ENCODE assay signal across 8 cellular contexts in genomic region chr2:9473985-9474360, GRCh38. TPM values are rescaled to one million over a fixed set of nuclear protein-coding genes. Genes with fewer than 3 reads are reported as not detected.
A peak's percentile ranks its signal among the peaks of the same experiment; 100 is the strongest.
DNase-seq lines count a peak whose midpoint lies in the region; ATAC-seq and TF ChIP-seq lines count a peak whose summit lies in the region.

No MANE protein-coding gene starts in this region.

- H3K9me3 ChIP-seq in PC-3 (ENCODE audit: low read length), result no peaks in the 10 kb centered on the region

- H3K36me3 ChIP-seq in PC-3 (ENCODE audit: low read depth, low read length), result peaks cover 19% of the 10 kb centered on the region

- H3K4me3 Mint-ChIP-seq in activated naive CD4-positive, alpha-beta T cell treated with anti-CD3 and anti-CD28 coated beads, Interleukin-2, amount 50 U/mL, for 24 hours, result peak overlapping the region; percentile 81

- no peaks in the 10 kb centered on the region for H3K9me2 ChIP-seq in PC-3 (replicated peaks; ENCODE audit: low read length)

- no peaks in the 10 kb centered on the region for H3K9me3 Mint-ChIP-seq in activated naive CD4-positive, alpha-beta T cell treated with anti-CD3 and anti-CD28 coated beads, Interleukin-2, amount 50 U/mL, for 24 hours

- peak; percentile 21 for ATAC-seq in GM21737 (IDR thresholded peaks at IDR 0.05; ENCODE audit: unreplicated experiment)
- ATAC-seq in PC-3, result no peak
- peak; percentile 56 to 64 for ATAC-seq in left cardiac atrium

- peak overlapping the region; percentile 85 for H2AFZ ChIP-seq in PC-3 (ENCODE audit: low read length)

- H3K27ac ChIP-seq in C4-2B (peak overlapping the region; percentile 93), PC-3 (ENCODE audit: low read length) (no peak overlapping the region)

- peaks cover 27% of the 10 kb centered on the region for H3K79me2 ChIP-seq in PC-3 (ENCODE audit: low read length)

- H3K4me1 Mint-ChIP-seq in activated naive CD4-positive, alpha-beta T cell treated with anti-CD3 and anti-CD28 coated beads, Interleukin-2, amount 50 U/mL, for 24 hours, result peaks cover 38% of the 10 kb centered on the region

- TF ChIP-seq CTCF in C4-2B (conservative IDR thresholded peaks at IDR 0.05), result no peak
- TF ChIP-seq CTCF in PC-3 (conservative IDR thresholded peaks at IDR 0.05; ENCODE audit: low read depth, low read length), result no peak
- no peak for TF ChIP-seq CTCF in retinal pigment epithelial cell (conservative IDR thresholded peaks at IDR 0.05; ENCODE audit: low read depth, low read length)

- H3K4me3 ChIP-seq in PC-3 (ENCODE audit: low read length) (peak overlapping the region; percentile 74), retinal pigment epithelial cell (ENCODE audit: low read length) (peak overlapping the region; percentile 73)

- H3K36me3 Mint-ChIP-seq in activated naive CD4-positive, alpha-beta T cell treated with anti-CD3 and anti-CD28 coated beads, Interleukin-2, amount 50 U/mL, for 24 hours, result peaks cover 9% of the 10 kb centered on the region

- no peaks in the 10 kb centered on the region for H3K27me3 Mint-ChIP-seq in activated naive CD4-positive, alpha-beta T cell treated with anti-CD3 and anti-CD28 coated beads, Interleukin-2, amount 50 U/mL, for 24 hours

- no TSS peak for BruUV-seq in PC-3 (replicated peaks; lab: Mats Ljungman, UMichigan)

- POLR2A ChIA-PET in PC-3 (lab: Charles Lee; ENCODE audit: unreplicated experiment), result no interaction called here

- CTCF ChIA-PET in PC-3 (lab: Charles Lee), result interaction anchor here (0.6 kb wide), 2 partner anchors 473 to 510 kb away, joined by 3 to 4 read pairs; no protein-coding TSS in a partner anchor

- no peaks in the 10 kb centered on the region for H3K27me3 ChIP-seq in PC-3 (ENCODE audit: low read length)

- H4K20me1 ChIP-seq in PC-3 (ENCODE audit: low read length), result no peaks in the 10 kb centered on the region

- peak overlapping the region; percentile 70 for H3K27ac Mint-ChIP-seq in activated naive CD4-positive, alpha-beta T cell treated with anti-CD3 and anti-CD28 coated beads, Interleukin-2, amount 50 U/mL, for 24 hours

- no peaks in the 10 kb centered on the region for H3F3A ChIP-seq in PC-3 (ENCODE audit: low read length, unreplicated experiment)

- peak overlapping the region; percentile 95 for H3K4me2 ChIP-seq in PC-3 (ENCODE audit: low read length)

- in situ Hi-C loops in G401 (cut with HindIII; ENCODE audit: low sequenced_read_pairs), result no loop called here

- no peak for DNase-seq in PC-3
- peak; percentile 67 for DNase-seq in left cardiac atrium
- no peak for DNase-seq in retinal pigment epithelial cell (ENCODE audit: low read depth)
- no peak for DNase-seq in G401 (ENCODE audit: low spot score)
- DNase-seq in GOT3 (lab: John Stamatoyannopoulos, UW), result no peak

- H3K9ac ChIP-seq in PC-3 (ENCODE audit: low read length), result peak overlapping the region; percentile 92

- H3K4me1 ChIP-seq in PC-3 (ENCODE audit: insufficient read depth, low read length), result peaks cover 8% of the 10 kb centered on the region; the same call in 1 of the 2 replicates

- intact Hi-C loops in PC-3 (cut with micrococcal nuclease), result no loop called here
- intact Hi-C loops in left cardiac atrium (cut with DNase I), result no loop called here

RNA-seq across cellular contexts. Expression of gene IAH1, which starts 0.4 kb away (rescaled TPM):
- total RNA-seq in PC-3 (2014; rRNA removed) (39.3 and 46.8 TPM in 2 replicates), left cardiac atrium (10 to 100 TPM; 60.0 to 64.3 TPM)
- total RNA-seq in G401 (2014; rRNA removed; shearing (Covaris generic)), result not detected in 2 replicates

RNA-seq across cellular contexts. Expression of gene CPSF3, which starts 50.5 kb away (rescaled TPM):
- total RNA-seq in PC-3 (2014; rRNA removed) (42.6 and 60.1 TPM in 2 replicates), left cardiac atrium (10 to 100 TPM; 13.8 to 21.3 TPM)
- 42.7 and 47.8 TPM in 2 replicates for total RNA-seq in G401 (2014; rRNA removed; shearing (Covaris generic))

RNA-seq across cellular contexts. Expression of gene ITGB1BP1, which starts 50.6 kb away (rescaled TPM):
- total RNA-seq in PC-3 (2014; rRNA removed) (77.6 and 78.5 TPM in 2 replicates), left cardiac atrium (100 to 1,000 TPM; 107 to 161 TPM)
- 45.7 and 72.9 TPM in 2 replicates for total RNA-seq in G401 (2014; rRNA removed; shearing (Covaris generic))

Comparison
In these comparisons a context has a peak if more than half of its experiments do, and no peak if none do; other contexts are left out.
1. RNA of gene IAH1, which starts 0.4 kb away (total RNA-seq): 60.0 to 64.3 TPM in left cardiac atrium and 39.3 to 46.8 TPM in PC-3; not detected in G401; every median in the first group is over 10 times any median in the second.